In genomic region chr9:134155812-134156360, GRCh38 we compare ENCODE assay signal across 2 cellular contexts.
TF ChIP-seq lines count a peak whose summit lies in the region.

No MANE protein-coding gene starts in this region.

TF ChIP-seq in HEK293, 187 proteins besides CTCF, POLR2A, EP300 and RAD21:
- TF ChIP-seq YY1 (tag by site-specific recombination; IDR thresholded peaks at IDR 0.05) (no peak), SCRT1 (tag by site-specific recombination; IDR thresholded peaks at IDR 0.05; ENCODE audit: borderline replicate concordance) (peak; percentile 51; the same call in 1 of the 2 replicates), ZNF670 (tag by site-specific recombination; IDR thresholded peaks at IDR 0.05; ENCODE audit: low read depth) (no peak), KLF1 (tag by site-specific recombination; IDR thresholded peaks at IDR 0.05) (no peak), SCRT2 (tag by site-specific recombination; IDR thresholded peaks at IDR 0.05) (peak; percentile 37; the same call in 1 of the 2 replicates)

TF ChIP-seq in HepG2, 621 proteins besides CTCF, POLR2A, EP300 and RAD21:
- TF ChIP-seq UBTF (CRISPR knock-in tag; IDR thresholded peaks at IDR 0.05) = no peak
- no peak for TF ChIP-seq STAG1 (CRISPR knock-in tag; IDR thresholded peaks at IDR 0.05)
- TF ChIP-seq AGO2 (optimal IDR thresholded peaks at IDR 0.05; ENCODE audit: low read depth, low read length) = peak; percentile 33
- no peak for TF ChIP-seq FLYWCH1 (CRISPR knock-in tag; IDR thresholded peaks at IDR 0.05)
- TF ChIP-seq, protein P1, sequence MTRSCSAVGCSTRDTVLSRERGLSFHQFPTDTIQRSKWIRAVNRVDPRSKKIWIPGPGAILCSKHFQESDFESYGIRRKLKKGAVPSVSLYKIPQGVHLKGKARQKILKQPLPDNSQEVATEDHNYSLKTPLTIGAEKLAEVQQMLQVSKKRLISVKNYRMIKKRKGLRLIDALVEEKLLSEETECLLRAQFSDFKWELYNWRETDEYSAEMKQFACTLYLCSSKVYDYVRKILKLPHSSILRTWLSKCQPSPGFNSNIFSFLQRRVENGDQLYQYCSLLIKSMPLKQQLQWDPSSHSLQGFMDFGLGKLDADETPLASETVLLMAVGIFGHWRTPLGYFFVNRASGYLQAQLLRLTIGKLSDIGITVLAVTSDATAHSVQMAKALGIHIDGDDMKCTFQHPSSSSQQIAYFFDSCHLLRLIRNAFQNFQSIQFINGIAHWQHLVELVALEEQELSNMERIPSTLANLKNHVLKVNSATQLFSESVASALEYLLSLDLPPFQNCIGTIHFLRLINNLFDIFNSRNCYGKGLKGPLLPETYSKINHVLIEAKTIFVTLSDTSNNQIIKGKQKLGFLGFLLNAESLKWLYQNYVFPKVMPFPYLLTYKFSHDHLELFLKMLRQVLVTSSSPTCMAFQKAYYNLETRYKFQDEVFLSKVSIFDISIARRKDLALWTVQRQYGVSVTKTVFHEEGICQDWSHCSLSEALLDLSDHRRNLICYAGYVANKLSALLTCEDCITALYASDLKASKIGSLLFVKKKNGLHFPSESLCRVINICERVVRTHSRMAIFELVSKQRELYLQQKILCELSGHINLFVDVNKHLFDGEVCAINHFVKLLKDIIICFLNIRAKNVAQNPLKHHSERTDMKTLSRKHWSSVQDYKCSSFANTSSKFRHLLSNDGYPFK (CRISPR knock-in tag; IDR thresholded peaks at IDR 0.05; ENCODE audit: borderline replicate concordance) = no peak
- TF ChIP-seq RBM22 (optimal IDR thresholded peaks at IDR 0.05; ENCODE audit: low read length) = no peak
- TF ChIP-seq HOXD1 (CRISPR knock-in tag; IDR thresholded peaks at IDR 0.05) = no peak
- TF ChIP-seq ZNF83 (CRISPR knock-in tag; IDR thresholded peaks at IDR 0.05; ENCODE audit: borderline replicate concordance) = no peak
- no peak for TF ChIP-seq HNF4G (IDR thresholded peaks at IDR 0.05; ENCODE audit: borderline replicate concordance, low read depth, low read length)
- no peak for TF ChIP-seq HNF4G (CRISPR knock-in tag; IDR thresholded peaks at IDR 0.05; ENCODE audit: borderline replicate concordance, low read depth)
